8 cellular contexts compared by ENCODE assay signal in genomic region chr7:157339777-157340677, GRCh38. TPM values are rescaled to one million over a fixed set of nuclear protein-coding genes. Genes with fewer than 3 reads are reported as not detected.
A peak's percentile ranks its signal among the peaks of the same experiment; 100 is the strongest.
DNase-seq lines count a peak whose midpoint lies in the region; ATAC-seq, FAIRE-seq and TF ChIP-seq lines count a peak whose summit lies in the region.

No MANE protein-coding gene starts in this region.

- H3K27me3 ChIP-seq in gastroesophageal sphincter (no peaks in the 10 kb centered on the region), parathyroid adenoma (ENCODE audit: control insufficient read depth, insufficient read depth, low read length) (no peaks in the 10 kb centered on the region)

- no peak for TF ChIP-seq POLR2A in gastroesophageal sphincter (IDR thresholded peaks at IDR 0.05)

- DNase-seq in NCI-H2196 (lab: John Stamatoyannopoulos, UW; ENCODE audit: unreplicated experiment) (peak; percentile 19), NCI-H2196 treated with DMSO at 0.1 percent for 48 hours (lab: John Stamatoyannopoulos, UW; ENCODE audit: unreplicated experiment) (no peak), HUDEP-2 (lab: John Stamatoyannopoulos, UW; ENCODE audit: unreplicated experiment in 76 of 76) (peak in 55 of 76 experiments; percentile 2 to 62 (median 30)), SHP77 treated with DMSO at 0.1 percent for 48 hours (lab: John Stamatoyannopoulos, UW) (peak; percentile 15), urothelium cell line (ENCODE audit: low spot score) (peak; percentile 49)
- DNase-seq in activated naive CD4-positive, alpha-beta T cell treated with anti-CD3 and anti-CD28 coated beads, Interleukin-2, amount 10 ng/mL, durations not matched to agents 7 days and 5 days = peak; percentile 81

- ATAC-seq in gastroesophageal sphincter = no peak

- H3K4me3 ChIP-seq in gastroesophageal sphincter (no peak overlapping the region), parathyroid adenoma (ENCODE audit: low read depth, low read length) (no peak overlapping the region)

- H3K79me2 ChIP-seq in parathyroid adenoma = peaks cover 58% of the 10 kb centered on the region

- TF ChIP-seq CTCF in gastroesophageal sphincter (IDR thresholded peaks at IDR 0.05) (peak; percentile 81 to 93 (median 88)), parathyroid adenoma (IDR thresholded peaks at IDR 0.05) (peak; percentile 91)

- CTCF ChIA-PET in activated naive CD4-positive, alpha-beta T cell treated with anti-CD3 and anti-CD28 coated beads, Interleukin-2, amount 10 ng/mL, durations not matched to agents 7 days and 5 days (lab: Charles Lee) = interaction anchor here (0.8 to 3.1 kb wide), 16 partner anchors 12 to 390 kb away, joined by 3 to 15 read pairs (median 4); no protein-coding TSS in a partner anchor

- H3K4me1 Mint-ChIP-seq in activated naive CD4-positive, alpha-beta T cell treated with anti-CD3 and anti-CD28 coated beads, Interleukin-2, amount 10 ng/mL, durations not matched to agents 7 days and 5 days = peaks cover 56% of the 10 kb centered on the region

- 43 to 57% methylated on average over 22 to 24 of the region's 25 CpGs for WGBS in gastroesophageal sphincter (ENCODE audit: low coverage in 1 of 2), 2 donors

- H3K36me3 ChIP-seq in gastroesophageal sphincter (no peaks in the 10 kb centered on the region), parathyroid adenoma (ENCODE audit: control insufficient read depth, insufficient read depth, low read length) (no peaks in the 10 kb centered on the region)

- H3K4me2 ChIP-seq in parathyroid adenoma (ENCODE audit: low read length) = no peak overlapping the region

- H3K27ac ChIP-seq in gastroesophageal sphincter = peak overlapping the region in 2 of 4 donors; percentile 15 to 34
- no peak overlapping the region for H3K27ac ChIP-seq in parathyroid adenoma

- TF ChIP-seq EP300 in gastroesophageal sphincter (IDR thresholded peaks at IDR 0.05) = no peak

- no peak for FAIRE-seq in urothelium cell line (lab: Jason Lieb, UNC)

- H3K27ac Mint-ChIP-seq in activated naive CD4-positive, alpha-beta T cell treated with anti-CD3 and anti-CD28 coated beads, Interleukin-2, amount 10 ng/mL, durations not matched to agents 7 days and 5 days = peak overlapping the region; percentile 78

- H3K9me3 ChIP-seq in gastroesophageal sphincter (no peaks in the 10 kb centered on the region), parathyroid adenoma (ENCODE audit: control insufficient read depth, low read length) (no peaks in the 10 kb centered on the region)

- H3K4me1 ChIP-seq in gastroesophageal sphincter = peaks cover 0 to 76% (median 28%) of the 10 kb centered on the region in 3 donors
- H3K4me1 ChIP-seq in parathyroid adenoma = peaks cover 5% of the 10 kb centered on the region

- H3K36me3 Mint-ChIP-seq in activated naive CD4-positive, alpha-beta T cell treated with anti-CD3 and anti-CD28 coated beads, Interleukin-2, amount 10 ng/mL, durations not matched to agents 7 days and 5 days = peaks cover 23% of the 10 kb centered on the region

- H3K9ac ChIP-seq in parathyroid adenoma = no peak overlapping the region

- peaks cover 19% of the 10 kb centered on the region for H3K27me3 Mint-ChIP-seq in activated naive CD4-positive, alpha-beta T cell treated with anti-CD3 and anti-CD28 coated beads, Interleukin-2, amount 10 ng/mL, durations not matched to agents 7 days and 5 days

- H2AFZ ChIP-seq in parathyroid adenoma = no peak overlapping the region

- H3K4me3 Mint-ChIP-seq in activated naive CD4-positive, alpha-beta T cell treated with anti-CD3 and anti-CD28 coated beads, Interleukin-2, amount 10 ng/mL, durations not matched to agents 7 days and 5 days = peak overlapping the region; percentile 42

- H3K9me3 Mint-ChIP-seq in activated naive CD4-positive, alpha-beta T cell treated with anti-CD3 and anti-CD28 coated beads, Interleukin-2, amount 10 ng/mL, durations not matched to agents 7 days and 5 days = no peaks in the 10 kb centered on the region

RNA-seq across cellular contexts. Expression of gene DNAJB6, which starts 3.2 kb away (rescaled TPM):
- total RNA-seq in gastroesophageal sphincter = 100 to 1,000 TPM; 117 to 195 (median 148) TPM
